ENCODE assay signal across 1 cellular context in the genomic region with DNA sequence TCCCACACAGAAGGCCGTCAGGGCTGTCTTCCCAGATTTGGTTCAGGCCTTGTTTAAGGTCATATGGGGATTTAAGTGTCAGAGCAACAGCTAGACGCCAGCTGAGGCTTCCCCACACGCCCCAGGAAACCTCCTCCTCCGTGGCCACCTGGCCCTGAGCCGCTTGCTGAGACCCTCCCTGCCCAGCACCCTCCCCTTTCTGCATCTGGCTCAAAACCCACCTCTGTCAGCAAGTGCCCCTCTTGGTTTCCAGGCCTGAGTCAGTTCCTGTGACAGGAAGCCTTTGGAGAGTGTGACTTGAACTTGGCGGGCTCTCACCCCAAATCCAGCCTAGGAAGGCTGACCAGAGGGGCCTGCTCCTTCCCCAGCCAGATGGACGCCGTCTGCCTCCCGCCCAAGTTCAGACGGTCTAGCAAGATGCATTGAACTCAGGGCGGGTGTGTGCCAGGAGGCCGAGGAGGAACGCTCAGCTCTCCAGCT.
TF ChIP-seq lines count a peak whose summit lies in the region.

No MANE protein-coding gene starts in this region.

TF ChIP-seq in IMR-90, 13 proteins besides CTCF, POLR2A, EP300 and RAD21:
- TF ChIP-seq, protein P1, sequence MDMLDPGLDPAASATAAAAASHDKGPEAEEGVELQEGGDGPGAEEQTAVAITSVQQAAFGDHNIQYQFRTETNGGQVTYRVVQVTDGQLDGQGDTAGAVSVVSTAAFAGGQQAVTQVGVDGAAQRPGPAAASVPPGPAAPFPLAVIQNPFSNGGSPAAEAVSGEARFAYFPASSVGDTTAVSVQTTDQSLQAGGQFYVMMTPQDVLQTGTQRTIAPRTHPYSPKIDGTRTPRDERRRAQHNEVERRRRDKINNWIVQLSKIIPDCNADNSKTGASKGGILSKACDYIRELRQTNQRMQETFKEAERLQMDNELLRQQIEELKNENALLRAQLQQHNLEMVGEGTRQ (IDR thresholded peaks at IDR 0.05; ENCODE audit: low read depth, low read length): no peak
- TF ChIP-seq RFX5 (IDR thresholded peaks at IDR 0.05; ENCODE audit: low read depth, low read length): no peak
- TF ChIP-seq MAZ (IDR thresholded peaks at IDR 0.05; ENCODE audit: borderline replicate concordance, low read depth, low read length): no peak
- no peak for TF ChIP-seq SMC3 (IDR thresholded peaks at IDR 0.05; ENCODE audit: low read depth, low read length)
- TF ChIP-seq MXI1 (IDR thresholded peaks at IDR 0.05; ENCODE audit: borderline replicate concordance, low read depth, low read length): no peak
- no peak for TF ChIP-seq FOS (IDR thresholded peaks at IDR 0.05; ENCODE audit: low read depth, low read length)
- TF ChIP-seq RCOR1 (IDR thresholded peaks at IDR 0.05; ENCODE audit: insufficient replicate concordance, low read length): no peak
- no peak for TF ChIP-seq BHLHE40 (IDR thresholded peaks at IDR 0.05; ENCODE audit: low read depth, low read length)
- no peak for TF ChIP-seq NFE2L2 (IDR thresholded peaks at IDR 0.05; ENCODE audit: low read depth, low read length)
